14 cellular contexts compared by ENCODE assay signal in genomic region chr7:74467876-74468275, GRCh38. TPM values are rescaled to one million over a fixed set of nuclear protein-coding genes. Genes with fewer than 3 reads are reported as not detected.
DNase-seq lines count a peak whose midpoint lies in the region; ATAC-seq and TF ChIP-seq lines count a peak whose summit lies in the region.
"Had no signal": no experiment of that assay in that cellular context is flagged by ENCODE, and none has a peak within 500 bp of the region (broad histone marks: within the 10 kb centered on the region; RNA-seq: fewer than 3 reads in every experiment).

No MANE protein-coding gene starts in this region.

- no peak for DNase-seq in left ventricle myocardium inferior
- no peak for DNase-seq in cardiac septum (ENCODE audit: low spot score)
- no peak for DNase-seq in esophagus squamous epithelium (lab: John Stamatoyannopoulos, UW)
- DNase-seq in nephron progenitor cell = no peak
- DNase-seq in vagina (ENCODE audit: extremely low spot score in 2 of 2) = no peak
- no peak for DNase-seq in GM10266 (ENCODE audit: extremely low spot score)
- DNase-seq: DMS153, H9, KG1, NCI-H1092 treated with DMSO at 0.1 percent for 48 hours, NCI-H1694 treated with DMSO at 0.1 percent for 48 hours, PC-9 had no signal

- H3K27me3 ChIP-seq in left ventricle myocardium inferior (ENCODE audit: low read depth) (no peaks in the 10 kb centered on the region), esophagus squamous epithelium (no peaks in the 10 kb centered on the region), vagina (no peaks in the 10 kb centered on the region)

- H3K9me3 ChIP-seq in left ventricle myocardium inferior (replicated peaks) = no peaks in the 10 kb centered on the region
- H3K9me3 ChIP-seq in esophagus squamous epithelium = no peaks in the 10 kb centered on the region
- H3K9me3 ChIP-seq in vagina = no peaks in the 10 kb centered on the region

- H3K4me3 ChIP-seq in left ventricle myocardium inferior = no peak overlapping the region
- H3K4me3 ChIP-seq in esophagus squamous epithelium = no peak overlapping the region
- no peak overlapping the region for H3K4me3 ChIP-seq in vagina
- H3K4me3 ChIP-seq: PC-9 had no signal

- H3K27ac Mint-ChIP-seq in nephron progenitor cell = peak overlapping the region; percentile 77

- H3K27me3 Mint-ChIP-seq in nephron progenitor cell (ENCODE audit: low read depth, poor library complexity) = no peaks in the 10 kb centered on the region

- ATAC-seq in HG03432 (IDR thresholded peaks at IDR 0.05; ENCODE audit: unreplicated experiment) = no peak
- no peak for ATAC-seq in HG02610 (IDR thresholded peaks at IDR 0.05; ENCODE audit: unreplicated experiment)

- no peaks in the 10 kb centered on the region for H3K9me3 Mint-ChIP-seq in nephron progenitor cell
- H3K9me3 Mint-ChIP-seq: H9 had no signal

- no peak overlapping the region for H3K4me3 Mint-ChIP-seq in nephron progenitor cell
- H3K4me3 Mint-ChIP-seq: H9 had no signal

- intact Hi-C loops in left ventricle myocardium inferior (cut with micrococcal nuclease) = no loop called here
- intact Hi-C loops in cardiac septum (cut with DNase I) = no loop called here
- intact Hi-C loops in esophagus squamous epithelium (cut with DNase I) = no loop called here
- intact Hi-C loops in vagina (cut with DNase I) = no loop called here

- H3K4me1 ChIP-seq in left ventricle myocardium inferior = peaks cover 45% of the 10 kb centered on the region
- H3K4me1 ChIP-seq in esophagus squamous epithelium = peaks cover 24 to 56% (median 25%) of the 10 kb centered on the region in 3 donors
- peaks cover 32% of the 10 kb centered on the region for H3K4me1 ChIP-seq in vagina

- TF ChIP-seq CTCF in left ventricle myocardium inferior (IDR thresholded peaks at IDR 0.05; ENCODE audit: borderline replicate concordance) (no peak), esophagus squamous epithelium (IDR thresholded peaks at IDR 0.05) (no peak), nephron progenitor cell (IDR thresholded peaks at IDR 0.05) (no peak), vagina (IDR thresholded peaks at IDR 0.05) (no peak), GM10266 (IDR thresholded peaks at IDR 0.05; ENCODE audit: control insufficient read depth, insufficient read depth, low read depth, missing control alignments) (no peak)

- WGBS in esophagus squamous epithelium, 2 donors = 55 to 83% methylated on average over 4 to 6 of the region's 9 CpGs

- H3K4me1 Mint-ChIP-seq in nephron progenitor cell = peaks cover 23% of the 10 kb centered on the region

- no peaks in the 10 kb centered on the region for H3K36me3 ChIP-seq in left ventricle myocardium inferior
- peaks cover 0 to 12% (median 0%) of the 10 kb centered on the region in 3 donors for H3K36me3 ChIP-seq in esophagus squamous epithelium
- no peaks in the 10 kb centered on the region for H3K36me3 ChIP-seq in vagina

- H3K27ac ChIP-seq in left ventricle myocardium inferior (replicated peaks) (peak overlapping the region; percentile 94), esophagus squamous epithelium (peak overlapping the region; percentile 70 to 91 (median 87)), vagina (peak overlapping the region; percentile 1)
- H3K27ac ChIP-seq: PC-9 had no signal

- peaks cover 17% of the 10 kb centered on the region for H3K36me3 Mint-ChIP-seq in nephron progenitor cell (ENCODE audit: low read depth)

- TF ChIP-seq POLR2A in esophagus squamous epithelium (IDR thresholded peaks at IDR 0.05) = no peak
- TF ChIP-seq POLR2A in vagina (IDR thresholded peaks at IDR 0.05) = no peak

RNA-seq across cellular contexts. Expression of gene GTF2IRD1, which starts 14.2 kb away (rescaled TPM):
- total RNA-seq in left ventricle myocardium inferior = 15.8 TPM
- total RNA-seq in cardiac septum = 13.2 TPM
- total RNA-seq in esophagus squamous epithelium = 10 to 100 TPM; 26.8 to 35.6 (median 28.5) TPM
- 33.6 TPM for total RNA-seq in vagina

Comparison
In these comparisons a context has a peak if more than half of its experiments do, and no peak if none do; other contexts are left out.
1. H3K27ac ChIP-seq: peak in every context shown above with its lines; median percentile 94 in left ventricle myocardium inferior; 87 in esophagus squamous epithelium; 1 in vagina.